ENCODE assay signal across 11 cellular contexts in the genomic region with DNA sequence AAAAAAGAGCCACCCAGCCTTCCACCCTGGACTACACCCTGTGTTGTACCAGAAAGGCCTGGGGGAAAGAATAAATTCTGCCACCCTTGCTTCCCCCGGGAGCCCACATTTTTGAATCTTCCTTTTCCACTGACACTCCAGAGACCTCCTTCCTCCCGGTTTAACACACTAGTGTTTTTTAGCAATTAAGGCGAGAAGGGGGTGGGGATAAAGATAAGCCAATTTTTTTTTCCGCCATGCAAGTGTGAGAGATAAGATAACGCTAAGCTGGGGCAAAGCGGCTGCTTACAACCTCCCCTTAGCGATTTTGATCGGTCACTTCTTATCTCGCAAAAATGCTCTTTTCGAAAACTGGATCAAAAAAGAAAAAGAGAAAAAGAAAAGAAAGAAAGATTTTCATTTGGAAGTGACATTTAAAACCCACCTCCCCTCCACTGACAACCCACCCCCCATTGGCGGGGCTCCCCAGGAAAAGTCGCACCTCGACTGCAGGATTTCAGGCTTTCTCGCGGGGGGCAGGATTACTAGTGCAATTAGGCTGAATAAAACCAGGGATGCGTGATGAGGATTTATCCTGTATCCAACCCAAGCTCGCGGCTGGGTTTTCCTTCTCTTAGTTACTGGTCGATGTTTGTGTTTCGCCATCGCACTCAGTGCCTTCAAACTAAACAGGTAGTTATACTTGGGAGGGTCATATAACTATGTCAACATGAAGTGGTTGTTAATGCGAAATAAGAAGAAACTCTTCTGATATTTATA. TPM values are rescaled to one million over a fixed set of nuclear protein-coding genes. Genes with fewer than 3 reads are reported as not detected.
DNase-seq lines count a peak whose midpoint lies in the region; ATAC-seq and TF ChIP-seq lines count a peak whose summit lies in the region.
"Had no signal": no experiment of that assay in that cellular context is flagged by ENCODE, and none has a peak within 500 bp of the region (broad histone marks: within the 10 kb centered on the region; RNA-seq: fewer than 3 reads in every experiment).

No MANE protein-coding gene starts in this region.

- no peak overlapping the region for H3K4me3 ChIP-seq in GM23248

- H3F3A ChIP-seq in GM23248 (ENCODE audit: insufficient read depth) = peaks cover 10% of the 10 kb centered on the region

- no peaks in the 10 kb centered on the region for H3K79me2 ChIP-seq in GM23248 (ENCODE audit: insufficient read depth)

- no peaks in the 10 kb centered on the region for H3K36me3 ChIP-seq in GM23248 (ENCODE audit: low read depth)
- H3K36me3 ChIP-seq: pancreas, uterus had no signal

- ATAC-seq in activated CD8-positive, alpha-beta memory T cell treated with anti-CD3 and anti-CD28 coated beads, Interleukin-2, amount 10 ng/mL, durations not matched to agents 7 days and 5 days = no peak
- no peak for ATAC-seq in stimulated activated effector memory CD8-positive, alpha-beta T cell treated with anti-CD3 and anti-CD28 coated beads, Interleukin-12 subunit alpha, Interleukin-12 subunit beta, amount 100 ng/mL, for 72 hours
- no peak for ATAC-seq in GM18867 (IDR thresholded peaks at IDR 0.05; ENCODE audit: unreplicated experiment)

- no peak overlapping the region for H3K9ac ChIP-seq in GM23248

- H3K27me3 Mint-ChIP-seq in activated CD8-positive, alpha-beta memory T cell treated with anti-CD3 and anti-CD28 coated beads, Interleukin-2, amount 10 ng/mL, durations not matched to agents 7 days and 5 days = no peaks in the 10 kb centered on the region
- H3K27me3 Mint-ChIP-seq in glutamatergic neuron (ENCODE audit: unreplicated experiment) = peaks cover 5% of the 10 kb centered on the region

- TF ChIP-seq CTCF in glutamatergic neuron (IDR thresholded peaks at IDR 0.05; ENCODE audit: partially characterized antibody, unreplicated experiment) = no peak

- H3K9me3 ChIP-seq in GM23248 (ENCODE audit: low read depth) = no peaks in the 10 kb centered on the region
- H3K9me3 ChIP-seq: pancreas, uterus had no signal

- H3K4me3 Mint-ChIP-seq in activated CD8-positive, alpha-beta memory T cell treated with anti-CD3 and anti-CD28 coated beads, Interleukin-2, amount 10 ng/mL, durations not matched to agents 7 days and 5 days = peak overlapping the region; percentile 20
- H3K4me3 Mint-ChIP-seq in glutamatergic neuron (ENCODE audit: unreplicated experiment) = peak overlapping the region; percentile 74
- peak overlapping the region; percentile 83 for H3K4me3 Mint-ChIP-seq in stimulated activated effector memory CD8-positive, alpha-beta T cell treated with anti-CD3 and anti-CD28 coated beads, Interleukin-12 subunit alpha, Interleukin-12 subunit beta, amount 100 ng/mL, for 72 hours

- 96 to 98% methylated on average over 20 to 22 of the region's 22 CpGs for WGBS in GM23248 (ENCODE audit: low coverage in 1 of 2, low lambda C conversion rate in 2 of 2, missing lambda C conversion rate in 2 of 2), 2 experiments

- H4K20me1 ChIP-seq in GM23248 (ENCODE audit: insufficient read depth) = no peaks in the 10 kb centered on the region

- no peaks in the 10 kb centered on the region for H3K9me2 ChIP-seq in GM23248 (ENCODE audit: insufficient read depth)

- H3K9me3 Mint-ChIP-seq in activated CD8-positive, alpha-beta memory T cell treated with anti-CD3 and anti-CD28 coated beads, Interleukin-2, amount 10 ng/mL, durations not matched to agents 7 days and 5 days (ENCODE audit: low read depth) = no peaks in the 10 kb centered on the region
- H3K9me3 Mint-ChIP-seq in glutamatergic neuron (ENCODE audit: unreplicated experiment) = peaks cover 3% of the 10 kb centered on the region
- no peaks in the 10 kb centered on the region for H3K9me3 Mint-ChIP-seq in stimulated activated effector memory CD8-positive, alpha-beta T cell treated with anti-CD3 and anti-CD28 coated beads, Interleukin-12 subunit alpha, Interleukin-12 subunit beta, amount 100 ng/mL, for 72 hours

- DNase-seq in activated CD8-positive, alpha-beta memory T cell treated with anti-CD3 and anti-CD28 coated beads, Interleukin-2, amount 10 ng/mL, durations not matched to agents 7 days and 5 days = no peak
- DNase-seq in activated CD8-positive, alpha-beta memory T cell treated with anti-CD3 and anti-CD28 coated beads for 24 hours = no peak
- DNase-seq in NCI-H82 treated with DMSO at 0.1 percent for 48 hours (lab: John Stamatoyannopoulos, UW; ENCODE audit: unreplicated experiment) = peak; percentile 20
- DNase-seq in glutamatergic neuron = no peak
- no peak for DNase-seq in stimulated activated effector memory CD8-positive, alpha-beta T cell treated with anti-CD3 and anti-CD28 coated beads, Interleukin-12 subunit alpha, Interleukin-12 subunit beta, amount 100 ng/mL, for 72 hours (ENCODE audit: low spot score in 2 of 2)
- DNase-seq in GM23248 = no peak
- no peak for DNase-seq in NCI-H1694 treated with DMSO at 0.1 percent for 48 hours (lab: John Stamatoyannopoulos, UW)
- DNase-seq: activated CD4-positive, CD25-positive, alpha-beta regulatory T cell had no signal

- H3K36me3 Mint-ChIP-seq in activated CD8-positive, alpha-beta memory T cell treated with anti-CD3 and anti-CD28 coated beads, Interleukin-2, amount 10 ng/mL, durations not matched to agents 7 days and 5 days = no peaks in the 10 kb centered on the region
- no peaks in the 10 kb centered on the region for H3K36me3 Mint-ChIP-seq in glutamatergic neuron (ENCODE audit: unreplicated experiment)
- peaks cover 9% of the 10 kb centered on the region for H3K36me3 Mint-ChIP-seq in stimulated activated effector memory CD8-positive, alpha-beta T cell treated with anti-CD3 and anti-CD28 coated beads, Interleukin-12 subunit alpha, Interleukin-12 subunit beta, amount 100 ng/mL, for 72 hours

- H3K27ac Mint-ChIP-seq in activated CD8-positive, alpha-beta memory T cell treated with anti-CD3 and anti-CD28 coated beads, Interleukin-2, amount 10 ng/mL, durations not matched to agents 7 days and 5 days = no peak overlapping the region
- H3K27ac Mint-ChIP-seq in glutamatergic neuron (ENCODE audit: unreplicated experiment) = peak overlapping the region; percentile 28
- no peak overlapping the region for H3K27ac Mint-ChIP-seq in stimulated activated effector memory CD8-positive, alpha-beta T cell treated with anti-CD3 and anti-CD28 coated beads, Interleukin-12 subunit alpha, Interleukin-12 subunit beta, amount 100 ng/mL, for 72 hours

- H3K4me1 ChIP-seq in GM23248 (ENCODE audit: insufficient read depth) = peaks cover 18% of the 10 kb centered on the region

- H3K4me2 ChIP-seq in GM23248 (ENCODE audit: unreplicated experiment) = no peak overlapping the region

- H3K4me1 Mint-ChIP-seq in activated CD8-positive, alpha-beta memory T cell treated with anti-CD3 and anti-CD28 coated beads, Interleukin-2, amount 10 ng/mL, durations not matched to agents 7 days and 5 days = peaks cover 21% of the 10 kb centered on the region
- peaks cover 12% of the 10 kb centered on the region for H3K4me1 Mint-ChIP-seq in glutamatergic neuron (ENCODE audit: low read depth, unreplicated experiment)
- H3K4me1 Mint-ChIP-seq in stimulated activated effector memory CD8-positive, alpha-beta T cell treated with anti-CD3 and anti-CD28 coated beads, Interleukin-12 subunit alpha, Interleukin-12 subunit beta, amount 100 ng/mL, for 72 hours = peaks cover 11% of the 10 kb centered on the region

- H3K27me3 ChIP-seq in GM23248 (replicated peaks; ENCODE audit: insufficient read depth) = no peaks in the 10 kb centered on the region

- in situ Hi-C loops in GM23248 (cut with MboI) = no loop called here

- H2AFZ ChIP-seq in GM23248 = no peak overlapping the region

- CTCF ChIA-PET in activated CD8-positive, alpha-beta memory T cell treated with anti-CD3 and anti-CD28 coated beads, Interleukin-2, amount 10 ng/mL, durations not matched to agents 7 days and 5 days (lab: Charles Lee) = interaction anchor here (0.9 kb wide), 1 partner anchor 8 kb away, joined by 3 read pairs; no protein-coding TSS in a partner anchor

- no peak overlapping the region for H3K27ac ChIP-seq in GM23248

RNA-seq across cellular contexts. Expression of a gene that starts 6.0 kb away (rescaled TPM):
- 10 to 100 TPM; 43.9 to 58.0 TPM for total RNA-seq in activated CD8-positive, alpha-beta memory T cell treated with anti-CD3 and anti-CD28 coated beads, Interleukin-2, amount 10 ng/mL, durations not matched to agents 7 days and 5 days
- total RNA-seq in glutamatergic neuron (ENCODE audit: unreplicated experiment) = 59.0 TPM
- 17.6 and 19.7 TPM in 2 replicates for total RNA-seq in GM23248 (2014; rRNA removed; shearing (Covaris generic))
- 9.1 and 10.2 TPM in 2 replicates for polyA plus RNA-seq in GM23248 (2016; fragmentation: Nextera tagmentation; extraction: Ambion mirVana)

Comparison
In these comparisons a context has a peak if more than half of its experiments do, and no peak if none do; other contexts are left out.
1. H3K4me3 Mint-ChIP-seq: peak in every context shown above with its lines; median percentile 83 in stimulated activated effector memory CD8-positive, alpha-beta T cell treated with anti-CD3 and anti-CD28 coated beads, Interleukin-12 subunit alpha, Interleukin-12 subunit beta, amount 100 ng/mL, for 72 hours; 74 in glutamatergic neuron; 20 in activated CD8-positive, alpha-beta memory T cell treated with anti-CD3 and anti-CD28 coated beads, Interleukin-2, amount 10 ng/mL, durations not matched to agents 7 days and 5 days.